ENCODE assay signal across 1 cellular context in genomic region chr12:32151081-32151480, GRCh38.
TF ChIP-seq lines count a peak whose summit lies in the region.

No MANE protein-coding gene starts in this region.

TF ChIP-seq in GM23338, 12 proteins besides CTCF, POLR2A, EP300 and RAD21 (continued from another document):
- TF ChIP-seq, protein P1, sequence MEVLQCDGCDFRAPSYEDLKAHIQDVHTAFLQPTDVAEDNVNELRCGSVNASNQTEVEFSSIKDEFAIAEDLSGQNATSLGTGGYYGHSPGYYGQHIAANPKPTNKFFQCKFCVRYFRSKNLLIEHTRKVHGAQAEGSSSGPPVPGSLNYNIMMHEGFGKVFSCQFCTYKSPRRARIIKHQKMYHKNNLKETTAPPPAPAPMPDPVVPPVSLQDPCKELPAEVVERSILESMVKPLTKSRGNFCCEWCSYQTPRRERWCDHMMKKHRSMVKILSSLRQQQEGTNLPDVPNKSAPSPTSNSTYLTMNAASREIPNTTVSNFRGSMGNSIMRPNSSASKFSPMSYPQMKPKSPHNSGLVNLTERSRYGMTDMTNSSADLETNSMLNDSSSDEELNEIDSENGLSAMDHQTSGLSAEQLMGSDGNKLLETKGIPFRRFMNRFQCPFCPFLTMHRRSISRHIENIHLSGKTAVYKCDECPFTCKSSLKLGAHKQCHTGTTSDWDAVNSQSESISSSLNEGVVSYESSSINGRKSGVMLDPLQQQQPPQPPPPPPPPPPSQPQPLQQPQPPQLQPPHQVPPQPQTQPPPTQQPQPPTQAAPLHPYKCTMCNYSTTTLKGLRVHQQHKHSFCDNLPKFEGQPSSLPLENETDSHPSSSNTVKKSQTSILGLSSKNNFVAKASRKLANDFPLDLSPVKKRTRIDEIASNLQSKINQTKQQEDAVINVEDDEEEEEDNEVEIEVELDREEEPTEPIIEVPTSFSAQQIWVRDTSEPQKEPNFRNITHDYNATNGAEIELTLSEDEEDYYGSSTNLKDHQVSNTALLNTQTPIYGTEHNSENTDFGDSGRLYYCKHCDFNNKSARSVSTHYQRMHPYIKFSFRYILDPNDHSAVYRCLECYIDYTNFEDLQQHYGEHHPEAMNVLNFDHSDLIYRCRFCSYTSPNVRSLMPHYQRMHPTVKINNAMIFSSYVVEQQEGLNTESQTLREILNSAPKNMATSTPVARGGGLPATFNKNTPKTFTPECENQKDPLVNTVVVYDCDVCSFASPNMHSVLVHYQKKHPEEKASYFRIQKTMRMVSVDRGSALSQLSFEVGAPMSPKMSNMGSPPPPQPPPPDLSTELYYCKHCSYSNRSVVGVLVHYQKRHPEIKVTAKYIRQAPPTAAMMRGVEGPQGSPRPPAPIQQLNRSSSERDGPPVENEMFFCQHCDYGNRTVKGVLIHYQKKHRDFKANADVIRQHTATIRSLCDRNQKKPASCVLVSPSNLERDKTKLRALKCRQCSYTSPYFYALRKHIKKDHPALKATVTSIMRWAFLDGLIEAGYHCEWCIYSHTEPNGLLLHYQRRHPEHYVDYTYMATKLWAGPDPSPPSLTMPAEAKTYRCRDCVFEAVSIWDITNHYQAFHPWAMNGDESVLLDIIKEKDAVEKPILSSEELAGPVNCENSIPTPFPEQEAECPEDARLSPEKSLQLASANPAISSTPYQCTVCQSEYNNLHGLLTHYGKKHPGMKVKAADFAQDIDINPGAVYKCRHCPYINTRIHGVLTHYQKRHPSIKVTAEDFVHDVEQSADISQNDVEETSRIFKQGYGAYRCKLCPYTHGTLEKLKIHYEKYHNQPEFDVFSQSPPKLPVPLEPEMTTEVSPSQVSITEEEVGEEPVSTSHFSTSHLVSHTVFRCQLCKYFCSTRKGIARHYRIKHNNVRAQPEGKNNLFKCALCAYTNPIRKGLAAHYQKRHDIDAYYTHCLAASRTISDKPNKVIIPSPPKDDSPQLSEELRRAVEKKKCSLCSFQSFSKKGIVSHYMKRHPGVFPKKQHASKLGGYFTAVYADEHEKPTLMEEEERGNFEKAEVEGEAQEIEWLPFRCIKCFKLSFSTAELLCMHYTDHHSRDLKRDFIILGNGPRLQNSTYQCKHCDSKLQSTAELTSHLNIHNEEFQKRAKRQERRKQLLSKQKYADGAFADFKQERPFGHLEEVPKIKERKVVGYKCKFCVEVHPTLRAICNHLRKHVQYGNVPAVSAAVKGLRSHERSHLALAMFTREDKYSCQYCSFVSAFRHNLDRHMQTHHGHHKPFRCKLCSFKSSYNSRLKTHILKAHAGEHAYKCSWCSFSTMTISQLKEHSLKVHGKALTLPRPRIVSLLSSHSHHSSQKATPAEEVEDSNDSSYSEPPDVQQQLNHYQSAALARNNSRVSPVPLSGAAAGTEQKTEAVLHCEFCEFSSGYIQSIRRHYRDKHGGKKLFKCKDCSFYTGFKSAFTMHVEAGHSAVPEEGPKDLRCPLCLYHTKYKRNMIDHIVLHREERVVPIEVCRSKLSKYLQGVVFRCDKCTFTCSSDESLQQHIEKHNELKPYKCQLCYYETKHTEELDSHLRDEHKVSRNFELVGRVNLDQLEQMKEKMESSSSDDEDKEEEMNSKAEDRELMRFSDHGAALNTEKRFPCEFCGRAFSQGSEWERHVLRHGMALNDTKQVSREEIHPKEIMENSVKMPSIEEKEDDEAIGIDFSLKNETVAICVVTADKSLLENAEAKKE (CRISPR knock-in tag; IDR thresholded peaks at IDR 0.05): no peak
- TF ChIP-seq ETS1 (IDR thresholded peaks at IDR 0.05): no peak
